ENCODE assay signal across 21 cellular contexts in genomic region chr6:127458190-127458589, GRCh38. TPM values are rescaled to one million over a fixed set of nuclear protein-coding genes. Genes with fewer than 3 reads are reported as not detected.
A peak's percentile ranks its signal among the peaks of the same experiment; 100 is the strongest.
DNase-seq lines count a peak whose midpoint lies in the region; ATAC-seq, FAIRE-seq and TF ChIP-seq lines count a peak whose summit lies in the region.
"Had no signal": no experiment of that assay in that cellular context is flagged by ENCODE, and none has a peak within 500 bp of the region (broad histone marks: within the 10 kb centered on the region; RNA-seq: fewer than 3 reads in every experiment).

No MANE protein-coding gene starts in this region.

- peak; percentile 24 for FAIRE-seq in islet of Langerhans (lab: Jason Lieb, UNC)
- FAIRE-seq: endothelial cell of umbilical vein, GM12891, H54 had no signal

- H3K4me3 ChIP-seq in SJCRH30 = peak overlapping the region; percentile 47
- H3K4me3 ChIP-seq in skeletal muscle cell (ENCODE audit: low read depth, low read length) = peak overlapping the region; percentile 27
- H3K4me3 ChIP-seq: PC-9 had no signal

- DNase-seq in SJCRH30 (peak in 1 of 2 experiments; percentile 50), skeletal muscle cell (ENCODE audit: low read depth) (no peak), islet precursor cell (no peak), 8988T (no peak)
- DNase-seq: activated CD4-positive, alpha-beta T cell treated with anti-CD3 and anti-CD28 coated beads, Interleukin-2, amount 50 U/mL, for 48 hours; activated naive CD8-positive, alpha-beta T cell treated with anti-CD3 and anti-CD28 coated beads, Interleukin-2, amount 50 U/mL, for 24 hours; activated T-cell treated with anti-CD3 and anti-CD28 coated beads, Interleukin-2, amount 50 U/mL, for 4 hours; Caco-2; naive thymus-derived CD4-positive, alpha-beta T cell; NCI-H2029 treated with DMSO at 0.1 percent for 48 hours; PC-9; stimulated activated CD4-positive, alpha-beta T cell treated with anti-CD3 and anti-CD28 coated beads, Interleukin-4, amount 100 ng/mL, for 24 hours had no signal

- H3K27ac ChIP-seq in 22Rv1 (peak overlapping the region; percentile 81), SJCRH30 (peak overlapping the region; percentile 84)
- H3K27ac ChIP-seq: PC-9 had no signal

- ATAC-seq in GM21528 (IDR thresholded peaks at IDR 0.05; ENCODE audit: low FRiP score, unreplicated experiment) (no peak), HG02623 (IDR thresholded peaks at IDR 0.05; ENCODE audit: unreplicated experiment) (no peak)
- ATAC-seq: activated naive CD8-positive, alpha-beta T cell treated with anti-CD3 and anti-CD28 coated beads, Interleukin-2, amount 50 U/mL, for 24 hours; activated T-cell treated with anti-CD3 and anti-CD28 coated beads, Interleukin-2, amount 50 U/mL, for 4 hours had no signal

- H3K27me3 ChIP-seq in SJCRH30 = no peaks in the 10 kb centered on the region

- TF ChIP-seq CTCF in 22Rv1 (IDR thresholded peaks at IDR 0.05) = no peak

- peaks cover 10% of the 10 kb centered on the region for H3K4me1 ChIP-seq in SJCRH30
- H3K4me1 ChIP-seq: Caco-2 had no signal

- no peaks in the 10 kb centered on the region for H3K9me3 ChIP-seq in SJCRH30 (replicated peaks)
- H3K9me3 ChIP-seq: Caco-2 had no signal

- H3K36me3 ChIP-seq in SJCRH30 = no peaks in the 10 kb centered on the region

RNA-seq across cellular contexts. Expression of gene KIAA0408, which starts 1.0 kb away (rescaled TPM):
- 2.5 and 2.9 TPM in 2 replicates for total RNA-seq in SJCRH30 (2014; rRNA removed; shearing (Covaris generic))
- total RNA-seq: Caco-2, endothelial cell of umbilical vein, G401, PC-9, pulmonary artery endothelial cell had no signal
